8 cellular contexts compared by ENCODE assay signal in the genomic region with DNA sequence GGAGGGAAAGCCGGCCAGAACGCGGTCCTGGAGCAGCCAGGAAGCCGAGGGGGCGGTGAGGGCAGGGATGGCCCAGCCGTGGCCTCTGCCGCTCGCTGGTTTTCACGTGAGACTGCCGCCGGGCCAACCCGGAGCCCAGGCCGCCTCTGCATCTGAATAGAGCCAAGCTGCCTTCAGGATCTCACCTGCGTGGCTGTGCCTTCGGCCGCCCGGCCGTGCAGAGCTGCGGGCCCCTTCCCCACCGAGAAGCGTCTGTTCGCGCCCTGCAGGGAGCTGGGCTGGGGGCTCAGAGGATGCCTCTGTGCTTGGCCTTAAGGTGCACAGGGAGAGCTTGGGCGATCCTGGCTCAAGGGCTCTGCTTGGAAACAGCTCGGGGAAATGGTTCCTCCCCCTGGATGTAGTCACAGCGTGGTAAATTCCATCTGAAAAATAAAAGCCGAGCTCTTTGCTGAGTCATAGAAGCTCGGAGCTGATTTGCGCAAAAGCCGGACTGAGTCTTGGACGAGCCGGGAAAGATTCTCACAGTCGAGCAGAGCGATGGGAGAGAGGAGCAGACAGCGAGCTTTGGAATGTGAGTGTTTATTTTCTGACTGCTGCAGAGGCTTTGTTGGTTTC. TPM values are rescaled to one million over a fixed set of nuclear protein-coding genes. Genes with fewer than 3 reads are reported as not detected.
A peak's percentile ranks its signal among the peaks of the same experiment; 100 is the strongest.
DNase-seq lines count a peak whose midpoint lies in the region; ATAC-seq and TF ChIP-seq lines count a peak whose summit lies in the region.

A gene (plus strand): TSS at position 456 of the 615 bp plus-strand sequence. CDS start 38,863 bp downstream, outside the sequence.

- H3K9me3 ChIP-seq in A673 (ENCODE audit: low read depth, low read length, poor library complexity, severe bottlenecking) (no peaks in the 10 kb centered on the region), right cardiac atrium (ENCODE audit: control insufficient read depth, low read length) (no peaks in the 10 kb centered on the region)

- H3K4me3 ChIP-seq in A673 (ENCODE audit: low read depth, low read length, poor library complexity, severe bottlenecking) (peak within 1 kb of the TSS; percentile 42), right cardiac atrium (ENCODE audit: low read length) (peak within 1 kb of the TSS; percentile 21)

- 3% methylated on average over 35 of the region's 35 CpGs for WGBS in right cardiac atrium

- no peaks in the 10 kb centered on the region for H3K36me3 ChIP-seq in A673 (ENCODE audit: insufficient read depth, low read length, poor library complexity, severe bottlenecking)

- ATAC-seq in right cardiac atrium (peak; percentile 86), HG03460 (IDR thresholded peaks at IDR 0.05; ENCODE audit: unreplicated experiment) (no peak)

- DNase-seq in A673 (ENCODE audit: low spot score) (peak; percentile 76), HT-29 (ENCODE audit: low spot score) (peak; percentile 25), astrocyte of the hippocampus (ENCODE audit: low read depth, low spot score) (peak; percentile 90), right cardiac atrium (peak; percentile 64 to 76 (median 65)), posterior cingulate gyrus (peak; percentile 58 to 93 (median 72)), GM13977 (ENCODE audit: low spot score) (no peak), HUDEP-2 (lab: John Stamatoyannopoulos, UW; ENCODE audit: unreplicated experiment in 76 of 76) (no peak)

- no peak for TF ChIP-seq CTCF in A673 (conservative IDR thresholded peaks at IDR 0.05; ENCODE audit: low read depth, low read length)
- no peak for TF ChIP-seq CTCF in GM13977 (IDR thresholded peaks at IDR 0.05; ENCODE audit: extremely low read depth, insufficient read depth, missing control alignments)

- H3K27me3 ChIP-seq in A673 (replicated peaks; ENCODE audit: insufficient read depth, low read depth, low read length, poor library complexity), result no peaks in the 10 kb centered on the region
- H3K27me3 ChIP-seq in right cardiac atrium (ENCODE audit: control insufficient read depth, insufficient read depth), result no peaks in the 10 kb centered on the region

- peak within 1 kb of the TSS; percentile 53 for H3K27ac ChIP-seq in A673 (ENCODE audit: low read depth, low read length, poor library complexity, severe bottlenecking)
- H3K27ac ChIP-seq in right cardiac atrium (ENCODE audit: low read length), result peak within 1 kb of the TSS; percentile 22

- in situ Hi-C loops in GM13977 (cut with MboI; ENCODE audit: low pct_unique_long_range_greater_than_20kb, low sequenced_read_pairs, unreplicated experiment), result no loop called here

- H3K4me1 ChIP-seq in A673 (ENCODE audit: insufficient read depth, low read length, poor library complexity, severe bottlenecking) (peaks cover 9% of the 10 kb centered on the region), right cardiac atrium (ENCODE audit: control insufficient read depth, insufficient read depth, low read length) (no peaks in the 10 kb centered on the region)

- intact Hi-C loops in A673 (cut with micrococcal nuclease; ENCODE audit: unreplicated experiment), result no loop called here
- intact Hi-C loops in right cardiac atrium (cut with DNase I), result no loop called here
- intact Hi-C loops in posterior cingulate gyrus (cut with DNase I), result no loop called here

- CTCF ChIA-PET in A673 (lab: Charles Lee), result no interaction called here

- TSS peak; percentile 61 for BruUV-seq in A673 (replicated peaks; lab: Mats Ljungman, UMichigan)

- POLR2A ChIA-PET in A673 (lab: Charles Lee; ENCODE audit: low non-redundant PET), result no interaction called here

RNA-seq across cellular contexts. Expression of the gene that starts here (rescaled TPM):
- total RNA-seq in A673 (2021), result 2.0 and 2.8 TPM in 2 replicates
- 0.08 TPM in 1 of 2 replicates, not detected in the other for total RNA-seq in HT-29 (2014; rRNA removed; shearing (Covaris generic))
- 1 to 10 TPM in 2 of 4 donors, under 1 TPM in 2; 0.39 to 1.6 (median 1.2) TPM for total RNA-seq in right cardiac atrium
- polyA plus RNA-seq in right cardiac atrium, result 0.91 TPM

Comparison
In these comparisons a context has a peak if more than half of its experiments do, and no peak if none do; other contexts are left out.
1. Peak in DNase-seq in HT-29; RNA of the gene not detected or under 1 TPM.
2. DNase-seq: peak in A673 (single experiment), astrocyte of the hippocampus (single experiment), right cardiac atrium (3 of 3) and posterior cingulate gyrus (10 of 10); none in GM13977 (single experiment) and HUDEP-2 (0 of 76).